17 cellular contexts compared by ENCODE assay signal in genomic region chr16:9885457-9885856, GRCh38.
"Had no signal": no experiment of that assay in that cellular context is flagged by ENCODE, and none has a peak within 500 bp of the region (broad histone marks: within the 10 kb centered on the region; RNA-seq: fewer than 3 reads in every experiment).

No MANE protein-coding gene starts in this region.

- H3K27me3 ChIP-seq: esophagus squamous epithelium, heart left ventricle, sigmoid colon, vagina had no signal

- H3K4me3 ChIP-seq: esophagus squamous epithelium, heart left ventricle, prostate gland, sigmoid colon, SJSA1, suprapubic skin, vagina had no signal

- DNase-seq: activated CD4-positive, alpha-beta T cell treated with anti-CD3 and anti-CD28 coated beads, Interleukin-2, amount 10 ng/mL, durations not matched to agents 24 days and 14 days; activated naive CD4-positive, alpha-beta T cell treated with anti-CD3 and anti-CD28 coated beads for 36 hours; central memory CD4-positive, alpha-beta T cell; dermis blood vessel endothelial cell; esophagus squamous epithelium; foreskin fibroblast; heart left ventricle; left ventricle myocardium superior; sigmoid colon; stimulated activated CD4-positive, alpha-beta T cell treated with anti-CD3 and anti-CD28 coated beads, Interleukin-2, amount 100 ng/mL, for 48 hours; stimulated activated naive CD4-positive, alpha-beta T cell treated with Interleukin-2 at 50 U/mL for 16 hours; T-cell; WERI-Rb-1 had no signal

- H3K36me3 ChIP-seq: esophagus squamous epithelium, heart left ventricle, prostate gland, sigmoid colon, SJSA1, suprapubic skin, vagina, WERI-Rb-1 had no signal

- H3K27ac ChIP-seq: esophagus squamous epithelium, heart left ventricle, prostate gland, sigmoid colon, SJSA1, suprapubic skin, vagina, WERI-Rb-1 had no signal

- H3K9me3 ChIP-seq: esophagus squamous epithelium, heart left ventricle, prostate gland, sigmoid colon, SJSA1, suprapubic skin, vagina had no signal
